ENCODE assay signal across 25 cellular contexts in the genomic region with DNA sequence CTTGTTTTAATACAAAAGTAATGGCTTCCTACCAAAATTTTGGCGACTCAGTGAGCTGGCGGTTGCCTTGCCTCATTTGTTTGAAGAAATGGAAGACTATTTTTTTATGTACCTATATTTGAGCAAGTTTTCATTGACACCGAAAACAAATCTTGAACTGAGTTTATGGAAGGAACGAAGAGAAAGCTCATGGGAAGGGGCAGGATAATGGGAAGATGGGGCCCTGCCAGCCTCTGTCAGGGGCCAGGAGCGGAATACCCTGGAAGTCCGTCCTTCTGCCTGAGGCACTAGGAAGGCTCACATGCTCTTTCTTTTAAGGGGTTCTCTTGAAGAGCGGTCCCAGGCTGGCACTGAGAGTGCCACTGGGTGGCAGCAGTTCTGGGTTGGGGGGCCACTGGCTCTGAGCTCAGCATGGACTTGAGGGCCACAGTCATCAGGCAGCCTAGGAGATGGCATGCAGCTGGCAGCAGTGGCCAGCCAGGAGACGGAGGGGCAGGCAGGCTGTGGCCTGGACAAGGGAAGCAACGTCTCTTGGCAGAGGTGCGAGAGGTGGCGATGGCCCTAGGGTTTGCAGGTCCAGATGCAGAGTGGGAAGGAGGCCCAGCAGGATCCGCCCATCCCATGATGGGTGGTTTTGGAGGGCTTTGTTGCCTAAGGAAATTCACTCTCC.
"Had no signal": no experiment of that assay in that cellular context is flagged by ENCODE, and none has a peak within 500 bp of the region (broad histone marks: within the 10 kb centered on the region; RNA-seq: fewer than 3 reads in every experiment).

No MANE protein-coding gene starts in this region.

- H2AFZ ChIP-seq: PC-9 had no signal

- H3K36me3 Mint-ChIP-seq: activated CD8-positive, alpha-beta memory T cell treated with anti-CD3 and anti-CD28 coated beads, Interleukin-2, amount 10 ng/mL, durations not matched to agents 7 days and 5 days; activated naive CD4-positive, alpha-beta T cell treated with anti-CD3 and anti-CD28 coated beads, Interleukin-2, amount 50 U/mL, for 24 hours had no signal

- H3K9me3 Mint-ChIP-seq: activated B cell treated with CpG ODN at 0.5 μM for 24 hours; activated naive CD4-positive, alpha-beta T cell treated with anti-CD3 and anti-CD28 coated beads, Interleukin-2, amount 50 U/mL, for 24 hours; activated T-cell treated with anti-CD3 and anti-CD28 coated beads, Interleukin-2, amount 50 U/mL, for 24 hours; activated T-helper 1 cell treated with anti-CD3 and anti-CD28 coated beads, Interleukin-12 subunit alpha, Interleukin-12 subunit beta, Interleukin-2, Interleukin-4 antibody, amounts not matched to agents 30 ng/mL and 10 ng/mL and 1 ng/mL, durations not matched to agents 14 hours and 24 hours and 36 hours; T-cell had no signal

- H3K27me3 Mint-ChIP-seq: activated B cell treated with CpG ODN at 0.5 μM for 24 hours; activated naive CD4-positive, alpha-beta T cell treated with anti-CD3 and anti-CD28 coated beads, Interleukin-2, amount 50 U/mL, for 24 hours had no signal

- H3K27ac ChIP-seq: PC-9 had no signal

- H3K4me3 Mint-ChIP-seq: activated B cell treated with CpG ODN at 0.5 μM for 24 hours; activated CD4-positive, alpha-beta T cell treated with anti-CD3 and anti-CD28 coated beads, Interleukin-2, amount 10 ng/mL, durations not matched to agents 24 days and 14 days; activated CD8-positive, alpha-beta memory T cell treated with anti-CD3 and anti-CD28 coated beads, Interleukin-2, amount 10 ng/mL, durations not matched to agents 7 days and 5 days; activated naive CD4-positive, alpha-beta T cell treated with anti-CD3 and anti-CD28 coated beads, Interleukin-2, amount 50 U/mL, for 24 hours; activated T-cell treated with anti-CD3 and anti-CD28 coated beads, Interleukin-2, amount 50 U/mL, for 24 hours; activated T-helper 1 cell treated with anti-CD3 and anti-CD28 coated beads, Interleukin-12 subunit alpha, Interleukin-12 subunit beta, Interleukin-2, Interleukin-4 antibody, amounts not matched to agents 30 ng/mL and 10 ng/mL and 1 ng/mL, durations not matched to agents 14 hours and 24 hours and 36 hours; T-cell had no signal

- ATAC-seq: activated CD8-positive, alpha-beta memory T cell treated with anti-CD3 and anti-CD28 coated beads, Interleukin-2, amount 10 ng/mL, durations not matched to agents 7 days and 5 days; K562; T-cell had no signal

- H3K27ac Mint-ChIP-seq: activated B cell treated with CpG ODN at 0.5 μM for 24 hours; activated CD4-positive, alpha-beta T cell treated with anti-CD3 and anti-CD28 coated beads, Interleukin-2, amount 10 ng/mL, durations not matched to agents 24 days and 14 days; activated CD8-positive, alpha-beta memory T cell treated with anti-CD3 and anti-CD28 coated beads, Interleukin-2, amount 10 ng/mL, durations not matched to agents 7 days and 5 days; activated naive CD4-positive, alpha-beta T cell treated with anti-CD3 and anti-CD28 coated beads, Interleukin-2, amount 50 U/mL, for 24 hours; activated T-cell treated with anti-CD3 and anti-CD28 coated beads, Interleukin-2, amount 50 U/mL, for 24 hours; activated T-helper 1 cell treated with anti-CD3 and anti-CD28 coated beads, Interleukin-12 subunit alpha, Interleukin-12 subunit beta, Interleukin-2, Interleukin-4 antibody, amounts not matched to agents 30 ng/mL and 10 ng/mL and 1 ng/mL, durations not matched to agents 14 hours and 24 hours and 36 hours; T-cell had no signal

- H3K4me2 ChIP-seq: PC-9 had no signal

- H3K4me1 Mint-ChIP-seq: activated CD4-positive, alpha-beta T cell treated with anti-CD3 and anti-CD28 coated beads, Interleukin-2, amount 10 ng/mL, durations not matched to agents 24 days and 14 days; activated naive CD4-positive, alpha-beta T cell treated with anti-CD3 and anti-CD28 coated beads, Interleukin-2, amount 50 U/mL, for 24 hours; T-cell had no signal

- H3K4me3 ChIP-seq: K562, PC-9 had no signal

- DNase-seq: activated B cell treated with CpG ODN at 0.5 μM for 24 hours; activated CD4-positive, alpha-beta T cell treated with anti-CD3 and anti-CD28 coated beads for 1 hour; activated CD4-positive, alpha-beta T cell treated with anti-CD3 and anti-CD28 coated beads, Interleukin-2, amount 10 ng/mL, durations not matched to agents 24 days and 14 days; activated CD4-positive, alpha-beta T cell treated with anti-CD3 and anti-CD28 coated beads, Interleukin-2, amount 50 U/mL, for 48 hours; activated CD8-positive, alpha-beta memory T cell treated with anti-CD3 and anti-CD28 coated beads, Interleukin-2, amount 10 ng/mL, durations not matched to agents 7 days and 5 days; activated effector memory CD4-positive, alpha-beta T cell treated with Interleukin-2 at 50 U/mL for 16 hours; activated naive CD4-positive, alpha-beta T cell; activated T-cell treated with anti-CD3 and anti-CD28 coated beads, Interleukin-2, amount 50 U/mL, for 24 hours; aorta; central memory CD4-positive, alpha-beta T cell; Karpas-422; MM.1S; NCI-H1048; NCI-H146; NCI-H187 treated with DMSO at 0.1 percent for 48 hours; NCI-H510A treated with DMSO at 0.1 percent for 48 hours; NCI-H69; PC-9; SHP77 treated with DMSO at 0.1 percent for 48 hours; T-cell; T-helper 2 cell; T1000 had no signal
